ENCODE assay signal across 9 cellular contexts in genomic region chr17:82494236-82495055, GRCh38. TPM values are rescaled to one million over a fixed set of nuclear protein-coding genes. Genes with fewer than 3 reads are reported as not detected.
DNase-seq lines count a peak whose midpoint lies in the region; ATAC-seq and TF ChIP-seq lines count a peak whose summit lies in the region.
"Had no signal": no experiment of that assay in that cellular context is flagged by ENCODE, and none has a peak within 500 bp of the region (broad histone marks: within the 10 kb centered on the region; RNA-seq: fewer than 3 reads in every experiment).

No MANE protein-coding gene starts in this region.

- peak overlapping the region; percentile 98 for H3K27ac ChIP-seq in RWPE1
- H3K27ac ChIP-seq: neutrophil had no signal

- POLR2A ChIA-PET in RWPE1 (lab: Yijun Ruan, JAX; ENCODE audit: low non-redundant PET) = interaction anchor here (0.6 to 0.7 kb wide), 3 partner anchors 27 to 52 kb away, joined by 3 to 9 read pairs (median 7); no protein-coding TSS in a partner anchor

- peak overlapping the region; percentile 99 for H3K27ac Mint-ChIP-seq in Calu3 (ENCODE audit: unreplicated experiment)
- peak overlapping the region; percentile 87 to 94 for H3K27ac Mint-ChIP-seq in natural killer cell treated with Interleukin-12 subunit alpha and Interleukin-12 subunit beta and Interleukin-15 and Interleukin-18, amount 100 ng/mL, for 72 hours

- intact Hi-C loops in Calu3 (cut with micrococcal nuclease; ENCODE audit: unreplicated experiment) = loop anchor here (5.0 kb wide), 1 partner anchor 58 kb away; no protein-coding TSS in a partner anchor

- CTCF ChIA-PET in Calu3 (lab: Charles Lee) = interaction anchor here (0.5 to 0.8 kb wide), 3 partner anchors 36 to 283 kb away, joined by 3 to 4 read pairs (median 4); no protein-coding TSS in a partner anchor
- CTCF ChIA-PET in RWPE1 (lab: Yijun Ruan, JAX) = interaction anchor here (0.5 kb wide), 1 partner anchor 32 kb away, joined by 3 read pairs; no protein-coding TSS in a partner anchor

- BruUV-seq in Calu3 (replicated peaks; lab: Mats Ljungman, UMichigan) = TSS peak; percentile 100

- H3K9me3 Mint-ChIP-seq in Calu3 (ENCODE audit: low read depth, unreplicated experiment) = no peaks in the 10 kb centered on the region
- H3K9me3 Mint-ChIP-seq in natural killer cell treated with Interleukin-12 subunit alpha and Interleukin-12 subunit beta and Interleukin-15 and Interleukin-18, amount 100 ng/mL, for 72 hours = no peaks in the 10 kb centered on the region

- H3K4me3 Mint-ChIP-seq in Calu3 (ENCODE audit: low read depth, unreplicated experiment) = peak overlapping the region; percentile 55
- peak overlapping the region; percentile 68 for H3K4me3 Mint-ChIP-seq in natural killer cell treated with Interleukin-12 subunit alpha and Interleukin-12 subunit beta and Interleukin-15 and Interleukin-18, amount 100 ng/mL, for 72 hours

- H3K36me3 Mint-ChIP-seq in Calu3 (ENCODE audit: insufficient read depth, unreplicated experiment) = peaks cover 35% of the 10 kb centered on the region
- no peaks in the 10 kb centered on the region for H3K36me3 Mint-ChIP-seq in natural killer cell treated with Interleukin-12 subunit alpha and Interleukin-12 subunit beta and Interleukin-15 and Interleukin-18, amount 100 ng/mL, for 72 hours

- ATAC-seq in GM21529 (IDR thresholded peaks at IDR 0.05; ENCODE audit: unreplicated experiment) = peak; percentile 55
- ATAC-seq in natural killer cell treated with Interleukin-12 subunit alpha and Interleukin-12 subunit beta and Interleukin-15 and Interleukin-18, amount 100 ng/mL, for 72 hours = peak; percentile 84 to 85

- H3K4me1 Mint-ChIP-seq in Calu3 (ENCODE audit: low read depth, unreplicated experiment) = peaks cover 9% of the 10 kb centered on the region
- H3K4me1 Mint-ChIP-seq in natural killer cell treated with Interleukin-12 subunit alpha and Interleukin-12 subunit beta and Interleukin-15 and Interleukin-18, amount 100 ng/mL, for 72 hours (ENCODE audit: low read depth in 2 of 2) = peaks cover 24 to 26% of the 10 kb centered on the region in 2 donors

- DNase-seq in Calu3 (peak; percentile 86), Kasumi-1 (lab: John Stamatoyannopoulos, UW) (peak; percentile 98), RWPE1 (ENCODE audit: low spot score) (peak; percentile 86), fibroblast of peridontal ligament (ENCODE audit: extremely low read depth) (peak; percentile 97)
- DNase-seq in activated T-helper 1 cell treated with anti-CD3 and anti-CD28 coated beads, Interleukin-2, amount 50 U/mL, for 16 hours (ENCODE audit: low read depth in 1 of 2, low spot score in 1 of 2) = peak; percentile 72 to 85
- DNase-seq in natural killer cell treated with Interleukin-12 subunit alpha and Interleukin-12 subunit beta and Interleukin-15 and Interleukin-18, amount 100 ng/mL, for 72 hours (ENCODE audit: low spot score) = peak; percentile 92
- peak; percentile 79 for DNase-seq in stimulated activated naive CD4-positive, alpha-beta T cell treated with Interleukin-2 at 50 U/mL for 16 hours (lab: John Stamatoyannopoulos, UW)

- peak; percentile 94 for TF ChIP-seq CTCF in Calu3 (IDR thresholded peaks at IDR 0.05; ENCODE audit: unreplicated experiment)
- peak; percentile 76 for TF ChIP-seq CTCF in RWPE1 (conservative IDR thresholded peaks at IDR 0.05; ENCODE audit: low read depth)

- H3K27me3 Mint-ChIP-seq in Calu3 (ENCODE audit: unreplicated experiment) = no peaks in the 10 kb centered on the region
- no peaks in the 10 kb centered on the region for H3K27me3 Mint-ChIP-seq in natural killer cell treated with Interleukin-12 subunit alpha and Interleukin-12 subunit beta and Interleukin-15 and Interleukin-18, amount 100 ng/mL, for 72 hours

RNA-seq across cellular contexts. Expression of gene FOXK2, which starts 25.1 kb away (rescaled TPM):
- total RNA-seq in Calu3 (2022) = 96.2 TPM in 2 replicates
- total RNA-seq in natural killer cell treated with Interleukin-12 subunit alpha and Interleukin-12 subunit beta and Interleukin-15 and Interleukin-18, amount 100 ng/mL, for 72 hours = 100 to 1,000 TPM in 1 of 2 donors, 10 to 100 TPM in 1; 60.9 to 108 TPM

RNA-seq across cellular contexts. Expression of gene NARF, which starts 35.9 kb away (rescaled TPM):
- 38.1 and 39.4 TPM in 2 replicates for total RNA-seq in Calu3 (2022)
- 100 to 1,000 TPM; 217 to 295 TPM for total RNA-seq in natural killer cell treated with Interleukin-12 subunit alpha and Interleukin-12 subunit beta and Interleukin-15 and Interleukin-18, amount 100 ng/mL, for 72 hours

RNA-seq across cellular contexts. Expression of gene CYBC1, which starts 43.9 kb away (rescaled TPM):
- total RNA-seq in Calu3 (2022) = 78.1 and 80.3 TPM in 2 replicates
- total RNA-seq in natural killer cell treated with Interleukin-12 subunit alpha and Interleukin-12 subunit beta and Interleukin-15 and Interleukin-18, amount 100 ng/mL, for 72 hours = 100 to 1,000 TPM; 300 to 380 TPM

Comparison
In these comparisons a context has a peak if more than half of its experiments do, and no peak if none do; other contexts are left out.
1. Peak in every context shown above with its lines: DNase-seq, ATAC-seq and H3K27ac ChIP-seq.